8 cellular contexts compared by ENCODE assay signal in genomic region chr15:81939604-81940440, GRCh38.
DNase-seq lines count a peak whose midpoint lies in the region; ATAC-seq, FAIRE-seq and TF ChIP-seq lines count a peak whose summit lies in the region.

No MANE protein-coding gene starts in this region.

- peak; percentile 82 for FAIRE-seq in GM18507 (lab: Jason Lieb, UNC)
- FAIRE-seq in RCC 7860 (lab: Jason Lieb, UNC): peak; percentile 71

- no peak for ATAC-seq in CD4-positive, alpha-beta T cell (ENCODE audit: poor library complexity)
- ATAC-seq in stimulated activated naive CD8-positive, alpha-beta T cell treated with anti-CD3 and anti-CD28 coated beads, Interleukin-15, amount 100 ng/mL, for 72 hours: no peak
- ATAC-seq in GM21576 (IDR thresholded peaks at IDR 0.05; ENCODE audit: unreplicated experiment) (no peak), GM21529 (IDR thresholded peaks at IDR 0.05; ENCODE audit: unreplicated experiment) (no peak)

- H3K9me3 ChIP-seq in CD4-positive, alpha-beta T cell (ENCODE audit: control insufficient read depth, low read length): peaks cover 11% of the 10 kb centered on the region

- peaks cover 9% of the 10 kb centered on the region for H3K27me3 Mint-ChIP-seq in CD4-positive, alpha-beta T cell
- H3K27me3 Mint-ChIP-seq in stimulated activated naive CD8-positive, alpha-beta T cell treated with anti-CD3 and anti-CD28 coated beads, Interleukin-15, amount 100 ng/mL, for 72 hours: peaks cover 21% of the 10 kb centered on the region

- DNase-seq in CD4-positive, alpha-beta T cell: no peak
- peak; percentile 17 for DNase-seq in GM18507 (ENCODE audit: extremely low spot score, insufficient read length, low read depth)
- peak; percentile 53 for DNase-seq in RCC 7860 (ENCODE audit: low spot score)
- DNase-seq in fibroblast of mammary gland (ENCODE audit: low read depth): peak; percentile 66
- DNase-seq in stimulated activated naive CD8-positive, alpha-beta T cell treated with anti-CD3 and anti-CD28 coated beads, Interleukin-15, amount 100 ng/mL, for 72 hours: peak; percentile 15 to 24
- DNase-seq in NCI-H2029 (lab: John Stamatoyannopoulos, UW): no peak

- H3K9me3 Mint-ChIP-seq in CD4-positive, alpha-beta T cell: peaks cover 5% of the 10 kb centered on the region
- H3K9me3 Mint-ChIP-seq in stimulated activated naive CD8-positive, alpha-beta T cell treated with anti-CD3 and anti-CD28 coated beads, Interleukin-15, amount 100 ng/mL, for 72 hours: no peaks in the 10 kb centered on the region

- peaks cover 6% of the 10 kb centered on the region for H3K27me3 ChIP-seq in CD4-positive, alpha-beta T cell (ENCODE audit: control insufficient read depth, insufficient read depth, low read length)

- no peaks in the 10 kb centered on the region for H3K36me3 Mint-ChIP-seq in CD4-positive, alpha-beta T cell (ENCODE audit: low read depth)

- H3K4me1 Mint-ChIP-seq in CD4-positive, alpha-beta T cell (ENCODE audit: low read depth): no peaks in the 10 kb centered on the region
- H3K4me1 Mint-ChIP-seq in stimulated activated naive CD8-positive, alpha-beta T cell treated with anti-CD3 and anti-CD28 coated beads, Interleukin-15, amount 100 ng/mL, for 72 hours: no peaks in the 10 kb centered on the region

- H3K27ac Mint-ChIP-seq in CD4-positive, alpha-beta T cell: no peak overlapping the region
- H3K27ac Mint-ChIP-seq in stimulated activated naive CD8-positive, alpha-beta T cell treated with anti-CD3 and anti-CD28 coated beads, Interleukin-15, amount 100 ng/mL, for 72 hours: no peak overlapping the region

- intact Hi-C loops in CD4-positive, alpha-beta T cell (cut with DNase I, micrococcal nuclease): no loop called here

- TF ChIP-seq CTCF in CD4-positive, alpha-beta T cell (IDR thresholded peaks at IDR 0.05): peak; percentile 47
- peak; percentile 73 for TF ChIP-seq CTCF in fibroblast of mammary gland (conservative IDR thresholded peaks at IDR 0.05; ENCODE audit: control insufficient read depth, insufficient read depth, low read depth, low read length)

- H3K4me3 Mint-ChIP-seq in CD4-positive, alpha-beta T cell: no peak overlapping the region
- H3K4me3 Mint-ChIP-seq in stimulated activated naive CD8-positive, alpha-beta T cell treated with anti-CD3 and anti-CD28 coated beads, Interleukin-15, amount 100 ng/mL, for 72 hours: no peak overlapping the region

- H3K27ac ChIP-seq in CD4-positive, alpha-beta T cell (ENCODE audit: low read depth, low read length): no peak overlapping the region

- H3K4me3 ChIP-seq in fibroblast of mammary gland (ENCODE audit: control insufficient read depth, low read depth, low read length): no peak overlapping the region

- CTCF ChIA-PET in CD4-positive, alpha-beta T cell (lab: Charles Lee): no interaction called here

- POLR2A ChIA-PET in CD4-positive, alpha-beta T cell (lab: Charles Lee): no interaction called here

Comparison
In these comparisons a context has a peak if more than half of its experiments do, and no peak if none do; other contexts are left out.
1. DNase-seq: peak in GM18507 (single experiment), RCC 7860 (single experiment), fibroblast of mammary gland (single experiment) and stimulated activated naive CD8-positive, alpha-beta T cell treated with anti-CD3 and anti-CD28 coated beads, Interleukin-15, amount 100 ng/mL, for 72 hours (2 of 2); none in CD4-positive, alpha-beta T cell (0 of 10) and NCI-H2029 (single experiment).